In the genomic region with DNA sequence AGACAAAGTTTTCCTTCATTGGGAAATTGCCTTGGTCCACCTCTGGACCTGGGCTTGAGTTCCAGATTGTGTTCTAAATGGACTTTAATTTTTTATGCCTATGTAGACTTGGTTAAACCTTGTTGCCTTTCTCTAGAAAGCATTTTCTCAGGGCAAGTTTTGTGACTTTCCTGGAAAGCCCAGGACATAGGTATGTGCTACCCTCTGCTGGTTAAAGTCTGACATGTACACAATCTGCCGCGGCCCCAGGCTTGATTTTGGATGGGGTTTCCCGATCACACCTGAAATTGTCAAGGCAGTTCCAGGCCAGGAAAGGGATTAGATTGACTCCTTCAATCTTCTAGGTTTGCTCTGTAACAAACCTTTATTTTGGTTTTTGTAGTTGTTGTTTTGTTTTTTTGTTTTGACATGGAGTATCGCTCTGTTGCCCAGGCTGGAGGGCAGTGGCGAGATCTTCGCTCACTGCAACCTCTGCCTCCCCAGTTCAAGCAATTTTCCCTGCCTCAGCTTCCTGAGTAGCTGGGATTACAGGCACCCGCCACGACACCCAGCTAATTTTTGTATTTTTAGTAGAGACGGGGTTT, we compare ENCODE assay signal across 8 cellular contexts. TPM values are rescaled to one million over a fixed set of nuclear protein-coding genes. Genes with fewer than 3 reads are reported as not detected.
DNase-seq lines count a peak whose midpoint lies in the region; ATAC-seq and TF ChIP-seq lines count a peak whose summit lies in the region.

No MANE protein-coding gene starts in this region.

- peak in 4 of 10 experiments; percentile 5 to 13 (median 8) for DNase-seq in CD4-positive, alpha-beta T cell
- peak; percentile 36 for DNase-seq in NCI-H1105 treated with DMSO at 0.1 percent for 48 hours (lab: John Stamatoyannopoulos, UW)
- peak; percentile 16 for DNase-seq in activated CD4-positive, alpha-beta T cell treated with anti-CD3 and anti-CD28 coated beads, Interleukin-2, amount 50 U/mL, for 1 hour
- DNase-seq in esophagus muscularis mucosa (ENCODE audit: extremely low spot score): no peak
- no peak for DNase-seq in NCI-H2029 (lab: John Stamatoyannopoulos, UW)

- no peaks in the 10 kb centered on the region for H3K9me3 ChIP-seq in CD4-positive, alpha-beta T cell (ENCODE audit: control insufficient read depth, low read length)
- H3K9me3 ChIP-seq in esophagus muscularis mucosa: no peaks in the 10 kb centered on the region

- intact Hi-C loops in CD4-positive, alpha-beta T cell (cut with DNase I, micrococcal nuclease): loop anchor here (10.0 kb wide), 1 partner anchor 442 kb away; no protein-coding TSS in a partner anchor
- intact Hi-C loops in esophagus muscularis mucosa (cut with DNase I): loop anchor here (2.0 kb wide), 1 partner anchor 80 kb away; no protein-coding TSS in a partner anchor

- H3K4me3 Mint-ChIP-seq in CD4-positive, alpha-beta T cell: no peak overlapping the region
- no peak overlapping the region for H3K4me3 Mint-ChIP-seq in nephron

- H3K36me3 Mint-ChIP-seq in CD4-positive, alpha-beta T cell (ENCODE audit: low read depth): no peaks in the 10 kb centered on the region
- H3K36me3 Mint-ChIP-seq in nephron (ENCODE audit: low read depth): no peaks in the 10 kb centered on the region

- H3K27me3 ChIP-seq in CD4-positive, alpha-beta T cell (ENCODE audit: control insufficient read depth, insufficient read depth, low read length): peaks cover 6% of the 10 kb centered on the region
- no peaks in the 10 kb centered on the region for H3K27me3 ChIP-seq in esophagus muscularis mucosa

- TF ChIP-seq EP300 in esophagus muscularis mucosa (IDR thresholded peaks at IDR 0.05): no peak

- no peak for TF ChIP-seq POLR2A in esophagus muscularis mucosa (IDR thresholded peaks at IDR 0.05; ENCODE audit: low read depth)

- POLR2A ChIA-PET in CD4-positive, alpha-beta T cell (lab: Charles Lee): no interaction called here

- no peaks in the 10 kb centered on the region for H3K9me3 Mint-ChIP-seq in CD4-positive, alpha-beta T cell
- no peaks in the 10 kb centered on the region for H3K9me3 Mint-ChIP-seq in nephron

- peak; percentile 37 for TF ChIP-seq CTCF in CD4-positive, alpha-beta T cell (IDR thresholded peaks at IDR 0.05)
- TF ChIP-seq CTCF in esophagus muscularis mucosa (IDR thresholded peaks at IDR 0.05) (peak; percentile 49 to 63 (median 60)), nephron (IDR thresholded peaks at IDR 0.05; ENCODE audit: unreplicated experiment in 3 of 3) (peak; percentile 63 to 71 (median 67))

- H3K27ac ChIP-seq in CD4-positive, alpha-beta T cell (ENCODE audit: low read depth, low read length): no peak overlapping the region
- H3K27ac ChIP-seq in esophagus muscularis mucosa (replicated peaks in 1 of 4): no peak overlapping the region

- no peak overlapping the region for H3K4me3 ChIP-seq in esophagus muscularis mucosa

- CTCF ChIA-PET in CD4-positive, alpha-beta T cell (lab: Charles Lee): no interaction called here

- H3K27ac Mint-ChIP-seq in CD4-positive, alpha-beta T cell: no peak overlapping the region
- no peak overlapping the region for H3K27ac Mint-ChIP-seq in nephron

- peaks cover 24% of the 10 kb centered on the region for H3K27me3 Mint-ChIP-seq in CD4-positive, alpha-beta T cell
- H3K27me3 Mint-ChIP-seq in nephron (ENCODE audit: low read depth): peaks cover 17% of the 10 kb centered on the region

- peak; percentile 56 for ATAC-seq in CD4-positive, alpha-beta T cell (ENCODE audit: poor library complexity)
- ATAC-seq in GM19035 (IDR thresholded peaks at IDR 0.05; ENCODE audit: unreplicated experiment) (peak; percentile 53), GM18873 (IDR thresholded peaks at IDR 0.05; ENCODE audit: low FRiP score, unreplicated experiment) (no peak)

- H3K4me1 Mint-ChIP-seq in CD4-positive, alpha-beta T cell (ENCODE audit: low read depth): no peaks in the 10 kb centered on the region
- H3K4me1 Mint-ChIP-seq in nephron: peaks cover 11% of the 10 kb centered on the region

- 52% methylated on average over 9 of the region's 9 CpGs for WGBS in esophagus muscularis mucosa

- peaks cover 0 to 7% (median 4%) of the 10 kb centered on the region in 4 donors for H3K4me1 ChIP-seq in esophagus muscularis mucosa

- no peaks in the 10 kb centered on the region for H3K36me3 ChIP-seq in esophagus muscularis mucosa

RNA-seq across cellular contexts. Expression of a gene that starts 14.1 kb away (rescaled TPM):
- not detected for total RNA-seq in CD4-positive, alpha-beta T cell
- total RNA-seq in esophagus muscularis mucosa: 1 to 10 TPM in 1 of 4 donors, under 1 TPM in 2, not detected in 1; 0.66 to 1.0 (median 0.83) TPM

RNA-seq across cellular contexts. Expression of a gene that starts 35.6 kb away (rescaled TPM):
- total RNA-seq in CD4-positive, alpha-beta T cell: not detected
- under 1 TPM in 1 of 4 donors, not detected in 3; 0.17 TPM for total RNA-seq in esophagus muscularis mucosa

RNA-seq across cellular contexts. Expression of a gene that starts 54.4 kb away (rescaled TPM):
- 10 to 100 TPM; 60.6 to 65.5 TPM for total RNA-seq in CD4-positive, alpha-beta T cell
- 10 to 100 TPM; 44.6 to 55.2 (median 52.5) TPM for total RNA-seq in esophagus muscularis mucosa

Comparison
In these comparisons a context has a peak if more than half of its experiments do, and no peak if none do; other contexts are left out.
1. DNase-seq: peak in NCI-H1105 treated with DMSO at 0.1 percent for 48 hours (single experiment) and activated CD4-positive, alpha-beta T cell treated with anti-CD3 and anti-CD28 coated beads, Interleukin-2, amount 50 U/mL, for 1 hour (single experiment); none in esophagus muscularis mucosa (single experiment) and NCI-H2029 (single experiment).
2. Peak in every context shown above with its lines, with median percentiles within 50 percentile points of each other: CTCF ChIP-seq.